In the genomic region with DNA sequence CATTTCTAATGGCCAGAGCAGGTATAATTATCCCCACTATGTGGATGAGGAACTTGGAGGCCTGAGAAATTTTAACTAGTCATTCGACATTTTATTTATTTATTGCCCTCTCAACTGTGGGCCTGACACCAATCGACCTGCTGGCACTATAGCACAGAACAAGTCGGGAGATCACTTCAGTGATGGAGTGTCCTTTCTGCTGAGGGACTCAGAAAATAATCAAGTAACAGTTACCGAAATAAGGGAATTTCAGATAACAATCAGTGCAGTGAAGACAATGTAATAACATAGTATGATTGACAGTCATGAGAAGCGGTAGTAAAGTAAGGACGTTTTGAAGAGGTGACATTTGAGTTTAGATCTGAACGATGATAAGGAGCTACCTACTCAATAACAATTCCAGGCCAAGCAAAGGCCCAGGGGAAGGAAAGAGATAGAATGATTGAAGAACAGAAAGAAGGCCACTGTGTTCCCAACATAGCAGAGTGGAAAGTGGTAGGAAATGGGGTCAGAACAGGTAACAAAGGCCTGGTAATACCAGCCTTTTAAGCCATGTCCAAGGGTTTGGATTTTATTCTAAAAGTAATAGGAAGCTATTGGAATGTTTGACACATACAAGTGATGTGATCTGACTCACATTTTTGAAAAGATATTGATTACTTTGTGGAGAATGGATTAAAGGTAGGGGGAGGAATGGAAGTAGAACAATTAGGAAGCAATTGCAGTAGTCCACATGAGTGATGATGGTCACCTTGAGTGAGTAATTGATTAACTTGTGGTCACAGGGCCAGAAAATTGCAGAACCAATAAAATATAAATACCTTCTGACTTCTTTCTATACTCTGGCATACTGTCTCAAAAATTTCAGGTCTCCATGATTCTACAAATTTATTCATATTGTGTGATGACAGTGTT, we compare ENCODE assay signal across 10 cellular contexts. TPM values are rescaled to one million over a fixed set of nuclear protein-coding genes. Genes with fewer than 3 reads are reported as not detected.
DNase-seq lines count a peak whose midpoint lies in the region; ATAC-seq, FAIRE-seq and TF ChIP-seq lines count a peak whose summit lies in the region.
"Had no signal": no experiment of that assay in that cellular context is flagged by ENCODE, and none has a peak within 500 bp of the region (broad histone marks: within the 10 kb centered on the region; RNA-seq: fewer than 3 reads in every experiment).

No MANE protein-coding gene starts in this region.

- no peaks in the 10 kb centered on the region for H3K27me3 ChIP-seq in ACC112 (ENCODE audit: insufficient read depth, low read length)
- no peaks in the 10 kb centered on the region for H3K27me3 ChIP-seq in HL-60 (ENCODE audit: insufficient read depth, poor library complexity, severe bottlenecking)
- H3K27me3 ChIP-seq in muscle layer of duodenum (ENCODE audit: low read depth, low read length), result no peaks in the 10 kb centered on the region

- DNase-seq in HL-60 (ENCODE audit: low read depth in 1 of 2, low spot score in 1 of 2), result no peak
- DNase-seq in cardiac fibroblast (ENCODE audit: low read depth in 2 of 2), result no peak
- DNase-seq in NCI-H748 treated with DMSO at 0.1 percent for 48 hours (lab: John Stamatoyannopoulos, UW), result no peak
- DNase-seq in GM12891 (ENCODE audit: insufficient read length, low spot score), result no peak
- DNase-seq in frontal cortex (ENCODE audit: low spot score in 2 of 2), result no peak
- DNase-seq: NCI-H1105; stimulated activated CD4-positive, alpha-beta T cell treated with anti-CD3 and anti-CD28 coated beads, Interleukin-15, amount 100 ng/mL, for 24 hours had no signal

- H3K27ac ChIP-seq in ACC112 (ENCODE audit: low read depth, low read length), result no peak overlapping the region
- H3K27ac ChIP-seq in HL-60 (replicated peaks), result no peak overlapping the region
- peak overlapping the region; percentile 87 for H3K27ac ChIP-seq in muscle layer of duodenum (ENCODE audit: low read length)

- H3K4me1 ChIP-seq in ACC112 (ENCODE audit: control insufficient read depth, insufficient read depth, low read length, unreplicated experiment) (peaks cover 21% of the 10 kb centered on the region), muscle layer of duodenum (ENCODE audit: control insufficient read depth in 1 of 2, insufficient read depth in 2 of 2, low read length in 2 of 2) (peaks cover 12 to 24% of the 10 kb centered on the region in 2 donors)

- peaks cover 67% of the 10 kb centered on the region for H3K79me2 ChIP-seq in ACC112 (ENCODE audit: control insufficient read depth, insufficient read depth, low read length, unreplicated experiment)

- TF ChIP-seq CTCF in HL-60 (IDR thresholded peaks at IDR 0.05; ENCODE audit: insufficient read depth, low read length), result no peak
- TF ChIP-seq CTCF in cardiac fibroblast (IDR thresholded peaks at IDR 0.05; ENCODE audit: low read depth, low read length), result no peak

- peaks cover 0 to 1% of the 10 kb centered on the region in 2 donors for H3K9me3 ChIP-seq in muscle layer of duodenum (ENCODE audit: control insufficient read depth in 1 of 2, low read length in 2 of 2)

- H3K4me3 ChIP-seq in ACC112 (ENCODE audit: low read depth, low read length) (peak overlapping the region; percentile 82), HL-60 (replicated peaks; ENCODE audit: insufficient read depth, low read length) (peak overlapping the region; percentile 71; the same call in 1 of the 2 replicates), cardiac fibroblast (replicated peaks in 1 of 2; ENCODE audit: low read depth in 2 of 2, low read length in 2 of 2) (peak overlapping the region; percentile 84 to 95), muscle layer of duodenum (ENCODE audit: low read depth in 1 of 2, low read length in 2 of 2) (peak overlapping the region; percentile 92 to 99)

- no peak for ATAC-seq in HG03159 (IDR thresholded peaks at IDR 0.05; ENCODE audit: unreplicated experiment)

- H2AFZ ChIP-seq in ACC112 (ENCODE audit: low read length, unreplicated experiment), result peak overlapping the region; percentile 55

- H3K36me3 ChIP-seq in ACC112 (ENCODE audit: insufficient read depth, low read length), result peaks cover 5% of the 10 kb centered on the region
- H3K36me3 ChIP-seq in muscle layer of duodenum (ENCODE audit: control insufficient read depth in 1 of 2, insufficient read depth in 2 of 2, low read length in 2 of 2), result peaks cover 0 to 2% of the 10 kb centered on the region in 2 donors

- no peak for TF ChIP-seq POLR2A in GM12891 (IDR thresholded peaks at IDR 0.05; ENCODE audit: low read depth, low read length)

- FAIRE-seq in GM12891 (lab: Jason Lieb, UNC), result no peak
- FAIRE-seq in frontal cortex (lab: Jason Lieb, UNC), result no peak

TF ChIP-seq in GM12891, 5 proteins besides CTCF, POLR2A, EP300 and RAD21:
- TF ChIP-seq SPI1 (IDR thresholded peaks at IDR 0.05; ENCODE audit: low read depth, low read length) (no peak), POLR2AphosphoS5 (IDR thresholded peaks at IDR 0.05; ENCODE audit: low read depth, low read length) (no peak), PAX5 (IDR thresholded peaks at IDR 0.05; ENCODE audit: insufficient read depth, low read length, severe bottlenecking) (no peak), TAF1 (IDR thresholded peaks at IDR 0.05; ENCODE audit: low read depth, low read length) (no peak), POU2F2 (IDR thresholded peaks at IDR 0.05; ENCODE audit: low read depth, low read length) (no peak)

RNA-seq across cellular contexts. Expression of a gene that starts 1.4 kb away (rescaled TPM):
- polyA plus RNA-seq in GM12891 (2012; ENCODE audit: low read depth, missing spikeins), result 2.1 TPM
- 26.1 TPM for total RNA-seq in frontal cortex

RNA-seq across cellular contexts. Expression of a gene that starts 1.5 kb away (rescaled TPM):
- 38.4 TPM for polyA plus RNA-seq in GM12891 (2012; ENCODE audit: low read depth, missing spikeins)
- 53.8 TPM for total RNA-seq in frontal cortex
